ENCODE assay signal across 9 cellular contexts in genomic region chr11:6576471-6577373, GRCh38. TPM values are rescaled to one million over a fixed set of nuclear protein-coding genes. Genes with fewer than 3 reads are reported as not detected.
DNase-seq lines count a peak whose midpoint lies in the region; ATAC-seq lines count a peak whose summit lies in the region.
"Had no signal": no experiment of that assay in that cellular context is flagged by ENCODE, and none has a peak within 500 bp of the region (broad histone marks: within the 10 kb centered on the region; RNA-seq: fewer than 3 reads in every experiment).

No MANE protein-coding gene starts in this region.

- H3K4me3 ChIP-seq in subcutaneous abdominal adipose tissue (ENCODE audit: low read depth in 1 of 5, low read length in 5 of 5): no peak overlapping the region

- peaks cover 5 to 21% (median 21%) of the 10 kb centered on the region in 3 donors for H3K36me3 Mint-ChIP-seq in naive thymus-derived CD8-positive, alpha-beta T cell

- H3K9me3 Mint-ChIP-seq in naive thymus-derived CD8-positive, alpha-beta T cell: no peaks in the 10 kb centered on the region
- H3K9me3 Mint-ChIP-seq: dendritic cell treated with granulocyte-macrophage colony-stimulating factor and Interleukin-4, amounts not matched to agents 40 ng/mL and 50 ng/mL, for 4 days had no signal

- no peaks in the 10 kb centered on the region for H3K27me3 ChIP-seq in subcutaneous abdominal adipose tissue (ENCODE audit: control insufficient read depth in 5 of 5, insufficient read depth in 4 of 5, low read length in 5 of 5)

- no peaks in the 10 kb centered on the region for H3K27me3 Mint-ChIP-seq in naive thymus-derived CD8-positive, alpha-beta T cell

- no peak for ATAC-seq in GM21737 (IDR thresholded peaks at IDR 0.05; ENCODE audit: unreplicated experiment)
- no peak for ATAC-seq in naive thymus-derived CD8-positive, alpha-beta T cell
- no peak for ATAC-seq in HG02870 (IDR thresholded peaks at IDR 0.05; ENCODE audit: unreplicated experiment)

- H3K4me3 Mint-ChIP-seq in naive thymus-derived CD8-positive, alpha-beta T cell: no peak overlapping the region
- H3K4me3 Mint-ChIP-seq: dendritic cell treated with granulocyte-macrophage colony-stimulating factor and Interleukin-4, amounts not matched to agents 40 ng/mL and 50 ng/mL, for 4 days had no signal

- H3K27ac ChIP-seq in subcutaneous abdominal adipose tissue (ENCODE audit: low read depth, low read length): peak overlapping the region; percentile 28

- peak overlapping the region in 2 of 5 donors; percentile 17 to 35 for H3K9ac ChIP-seq in subcutaneous abdominal adipose tissue (ENCODE audit: low read length in 5 of 5)

- peak overlapping the region in 2 of 10 donors; percentile 3 to 17 for H3K27ac Mint-ChIP-seq in naive thymus-derived CD8-positive, alpha-beta T cell
- H3K27ac Mint-ChIP-seq: dendritic cell treated with granulocyte-macrophage colony-stimulating factor and Interleukin-4, amounts not matched to agents 40 ng/mL and 50 ng/mL, for 4 days had no signal

- H3K9me3 ChIP-seq in subcutaneous abdominal adipose tissue (ENCODE audit: control insufficient read depth in 5 of 5, low read length in 5 of 5): no peaks in the 10 kb centered on the region

- peaks cover 0 to 6% (median 0%) of the 10 kb centered on the region in 5 donors for H3K36me3 ChIP-seq in subcutaneous abdominal adipose tissue (ENCODE audit: control insufficient read depth in 5 of 5, insufficient read depth in 5 of 5, low read length in 5 of 5)

- peaks cover 3 to 30% (median 11%) of the 10 kb centered on the region in 5 donors for H3K4me1 ChIP-seq in subcutaneous abdominal adipose tissue (ENCODE audit: control insufficient read depth in 5 of 5, insufficient read depth in 5 of 5, low read length in 5 of 5)

- POLR2A ChIA-PET in naive thymus-derived CD8-positive, alpha-beta T cell (lab: Charles Lee): no interaction called here

- peaks cover 0 to 13% (median 9%) of the 10 kb centered on the region in 4 donors for H3K4me1 Mint-ChIP-seq in naive thymus-derived CD8-positive, alpha-beta T cell

- intact Hi-C loops in head of caudate nucleus (cut with DNase I): no loop called here

- DNase-seq in HT1080 (ENCODE audit: low read depth) (peak; percentile 17), SKM-1 (lab: John Stamatoyannopoulos, UW; ENCODE audit: unreplicated experiment) (peak; percentile 8), head of caudate nucleus (peak; percentile 21 to 96 (median 88)), NCI-H526 treated with DMSO at 0.1 percent for 48 hours (lab: John Stamatoyannopoulos, UW) (no peak)
- DNase-seq in naive thymus-derived CD8-positive, alpha-beta T cell: no peak

RNA-seq across cellular contexts. Expression of gene RRP8, which starts 26.7 kb away (rescaled TPM):
- total RNA-seq in HT1080 (2014; rRNA removed; shearing (Covaris generic)): 40.8 and 44.9 TPM in 2 replicates
- polyA plus RNA-seq in HT1080 (2015; cell fraction: cytosol; rRNA removed): 21.9 and 26.2 TPM in 2 replicates
- 28.6 and 31.0 TPM in 2 replicates for polyA plus RNA-seq in HT1080 (2015; cell fraction: nucleus; rRNA removed)
- total RNA-seq in naive thymus-derived CD8-positive, alpha-beta T cell: 10 to 100 TPM; 35.3 to 35.7 TPM
- polyA plus RNA-seq in naive thymus-derived CD8-positive, alpha-beta T cell: 10 to 100 TPM; 17.8 to 25.9 (median 20.9) TPM

RNA-seq across cellular contexts. Expression of gene ILK, which starts 26.9 kb away (rescaled TPM):
- 142 and 149 TPM in 2 replicates for total RNA-seq in HT1080 (2014; rRNA removed; shearing (Covaris generic))
- 127 and 130 TPM in 2 replicates for polyA plus RNA-seq in HT1080 (2015; cell fraction: cytosol; rRNA removed)
- 128 and 144 TPM in 2 replicates for polyA plus RNA-seq in HT1080 (2015; cell fraction: nucleus; rRNA removed)
- 10 to 100 TPM; 88.5 to 93.5 TPM for total RNA-seq in naive thymus-derived CD8-positive, alpha-beta T cell
- 10 to 100 TPM; 63.7 to 72.5 (median 68.5) TPM for polyA plus RNA-seq in naive thymus-derived CD8-positive, alpha-beta T cell

RNA-seq across cellular contexts. Expression of gene TAF10, which starts 35.3 kb away (rescaled TPM):
- 228 and 254 TPM in 2 replicates for total RNA-seq in HT1080 (2014; rRNA removed; shearing (Covaris generic))
- polyA plus RNA-seq in HT1080 (2015; cell fraction: cytosol; rRNA removed): 61.1 and 131 TPM in 2 replicates
- polyA plus RNA-seq in HT1080 (2015; cell fraction: nucleus; rRNA removed): 43.4 and 62.8 TPM in 2 replicates
- total RNA-seq in naive thymus-derived CD8-positive, alpha-beta T cell: 100 to 1,000 TPM; 107 to 116 TPM
- polyA plus RNA-seq in naive thymus-derived CD8-positive, alpha-beta T cell: 100 to 1,000 TPM; 247 to 332 (median 249) TPM

RNA-seq across cellular contexts. Expression of gene TPP1, which starts 42.5 kb away (rescaled TPM):
- 10.7 and 31.2 TPM in 2 replicates for total RNA-seq in HT1080 (2014; rRNA removed; shearing (Covaris generic))
- 39.7 and 49.5 TPM in 2 replicates for polyA plus RNA-seq in HT1080 (2015; cell fraction: cytosol; rRNA removed)
- polyA plus RNA-seq in HT1080 (2015; cell fraction: nucleus; rRNA removed): 143 and 180 TPM in 2 replicates
- 100 to 1,000 TPM; 130 TPM for total RNA-seq in naive thymus-derived CD8-positive, alpha-beta T cell
- polyA plus RNA-seq in naive thymus-derived CD8-positive, alpha-beta T cell: 100 to 1,000 TPM in 1 of 3 donors, 10 to 100 TPM in 2; 84.8 to 107 (median 85.1) TPM

Comparison
In these comparisons a context has a peak if more than half of its experiments do, and no peak if none do; other contexts are left out.
1. DNase-seq: peak in HT1080 (single experiment), SKM-1 (single experiment) and head of caudate nucleus (42 of 42); none in NCI-H526 treated with DMSO at 0.1 percent for 48 hours (single experiment) and naive thymus-derived CD8-positive, alpha-beta T cell (0 of 10).